Comparison of ENCODE assay signal across 20 cellular contexts in the genomic region with DNA sequence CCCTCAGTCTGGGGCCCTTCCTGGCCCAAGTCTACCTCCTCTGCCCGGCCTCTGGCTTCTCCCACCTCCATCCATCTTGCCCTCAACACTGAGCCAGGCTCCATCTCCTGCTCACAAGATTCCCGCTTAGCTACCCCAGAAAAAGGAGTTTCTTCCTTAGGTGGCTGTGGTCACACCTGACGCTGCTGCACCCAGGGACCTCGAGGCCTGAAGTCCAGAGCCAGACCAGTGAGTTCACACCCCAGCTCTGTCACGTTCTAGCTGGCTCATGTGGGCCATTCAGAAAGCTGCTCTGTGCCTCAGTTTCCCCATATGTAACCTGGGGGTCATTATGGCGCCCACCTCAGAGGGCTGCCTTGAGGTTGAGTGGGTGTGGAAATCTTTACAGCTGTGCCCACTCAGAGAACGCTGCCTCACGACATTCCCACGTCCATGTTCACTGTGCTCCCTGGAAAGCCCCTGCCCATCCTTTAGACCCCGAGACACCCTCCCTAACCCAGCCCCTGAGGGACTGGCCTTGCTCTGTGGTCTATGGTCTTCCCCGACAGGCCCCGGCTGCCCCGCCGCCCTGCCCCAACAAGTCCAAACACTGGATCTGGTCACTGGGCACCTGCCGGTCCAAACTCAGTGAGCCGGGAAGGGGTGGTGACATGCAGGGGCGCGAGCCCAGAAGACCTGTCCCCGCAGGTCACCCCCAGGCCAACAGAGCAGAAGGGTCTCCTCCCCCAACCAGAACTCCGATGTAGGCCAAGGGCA. TPM values are rescaled to one million over a fixed set of nuclear protein-coding genes. Genes with fewer than 3 reads are reported as not detected.
A peak's percentile ranks its signal among the peaks of the same experiment; 100 is the strongest.
DNase-seq lines count a peak whose midpoint lies in the region; ATAC-seq, FAIRE-seq and TF ChIP-seq lines count a peak whose summit lies in the region.
"Had no signal": no experiment of that assay in that cellular context is flagged by ENCODE, and none has a peak within 500 bp of the region (broad histone marks: within the 10 kb centered on the region; RNA-seq: fewer than 3 reads in every experiment).

No MANE protein-coding gene starts in this region.

- no peaks in the 10 kb centered on the region for H3K9me3 ChIP-seq in left ventricle myocardium inferior (replicated peaks)
- H3K9me3 ChIP-seq in esophagus squamous epithelium: no peaks in the 10 kb centered on the region
- H3K9me3 ChIP-seq in pancreas: no peaks in the 10 kb centered on the region
- H3K9me3 ChIP-seq in vagina: no peaks in the 10 kb centered on the region
- H3K9me3 ChIP-seq: thoracic aorta had no signal

- FAIRE-seq in pancreas (lab: Jason Lieb, UNC): no peak
- FAIRE-seq: G401.6 had no signal

- no peaks in the 10 kb centered on the region for H3K27me3 ChIP-seq in left ventricle myocardium inferior (ENCODE audit: low read depth)
- H3K27me3 ChIP-seq in esophagus squamous epithelium: no peaks in the 10 kb centered on the region
- H3K27me3 ChIP-seq in pancreas: no peaks in the 10 kb centered on the region
- no peaks in the 10 kb centered on the region for H3K27me3 ChIP-seq in vagina

- no peak overlapping the region for H3K4me3 ChIP-seq in left ventricle myocardium inferior
- no peak overlapping the region for H3K4me3 ChIP-seq in esophagus squamous epithelium
- H3K4me3 ChIP-seq in pancreas: no peak overlapping the region
- H3K4me3 ChIP-seq in vagina: no peak overlapping the region
- H3K4me3 ChIP-seq: thoracic aorta had no signal

- H3K4me1 ChIP-seq in left ventricle myocardium inferior (peaks cover 99% of the 10 kb centered on the region), esophagus squamous epithelium (peaks cover 78 to 100% (median 85%) of the 10 kb centered on the region in 3 donors), pancreas (peaks cover 17 to 63% (median 23%) of the 10 kb centered on the region in 3 donors), vagina (peaks cover 99% of the 10 kb centered on the region)

- H3K27ac ChIP-seq in left ventricle myocardium inferior (replicated peaks) (peak overlapping the region; percentile 95), esophagus squamous epithelium (peak overlapping the region; percentile 27 to 97 (median 96)), pancreas (peak overlapping the region; percentile 8 to 31 (median 28)), vagina (peak overlapping the region; percentile 90)

- ATAC-seq in Right ventricle myocardium inferior (no peak), pancreas (no peak), HG03175 (IDR thresholded peaks at IDR 0.05; ENCODE audit: unreplicated experiment) (no peak)
- ATAC-seq: activated CD8-positive, alpha-beta T cell treated with anti-CD3 and anti-CD28 coated beads for 36 hours; activated T-helper 17 cell treated with anti-CD3 and anti-CD28 coated beads, Interleukin-2, amount 50 U/mL, for 72 hours had no signal

- intact Hi-C loops in left ventricle myocardium inferior (cut with micrococcal nuclease) (no loop called here), Right ventricle myocardium inferior (cut with DNase I) (no loop called here), esophagus squamous epithelium (cut with DNase I) (no loop called here), pancreas (cut with DNase I) (no loop called here), vagina (cut with DNase I) (no loop called here)

- H3K36me3 ChIP-seq in left ventricle myocardium inferior (no peaks in the 10 kb centered on the region), esophagus squamous epithelium (peaks cover 0 to 16% (median 0%) of the 10 kb centered on the region in 3 donors), pancreas (no peaks in the 10 kb centered on the region), vagina (no peaks in the 10 kb centered on the region)
- H3K36me3 ChIP-seq: thoracic aorta had no signal

- WGBS in esophagus squamous epithelium, 2 donors: 59 to 75% methylated on average over 4 to 9 of the region's 20 CpGs
- whole genome bisulfite sequencing in pancreas, 2 donors: 83 to 84% methylated on average over 20 of the region's 20 CpGs

- no peak for TF ChIP-seq POLR2A in esophagus squamous epithelium (IDR thresholded peaks at IDR 0.05)
- TF ChIP-seq POLR2A in vagina (IDR thresholded peaks at IDR 0.05): no peak

- no peak for DNase-seq in left ventricle myocardium inferior
- no peak for DNase-seq in Right ventricle myocardium inferior (ENCODE audit: missing footprints)
- DNase-seq in esophagus squamous epithelium (lab: John Stamatoyannopoulos, UW): no peak
- no peak for DNase-seq in pancreas
- no peak for DNase-seq in vagina (ENCODE audit: extremely low spot score in 2 of 2)
- DNase-seq in C1 segment of cervical spinal cord (lab: John Stamatoyannopoulos, UW): no peak
- no peak for DNase-seq in kidney glomerular epithelial cell (lab: John Stamatoyannopoulos, UW)
- DNase-seq: activated CD8-positive, alpha-beta T cell treated with anti-CD3 and anti-CD28 coated beads for 36 hours; amygdala; COR-L47; cortex of kidney; erythroblast; H7; NCI-H2171 treated with DMSO at 0.1 percent for 48 hours; NCI-H82; stimulated activated CD4-positive, alpha-beta T cell treated with anti-CD3 and anti-CD28 coated beads, Interleukin-1b, Interleukin-23, amount 100 ng/mL, for 48 hours had no signal

- TF ChIP-seq CTCF in left ventricle myocardium inferior (IDR thresholded peaks at IDR 0.05; ENCODE audit: borderline replicate concordance): no peak
- TF ChIP-seq CTCF in esophagus squamous epithelium (IDR thresholded peaks at IDR 0.05): no peak
- TF ChIP-seq CTCF in pancreas (IDR thresholded peaks at IDR 0.05): no peak
- no peak for TF ChIP-seq CTCF in vagina (IDR thresholded peaks at IDR 0.05)

RNA-seq across cellular contexts. Expression of a gene that starts 9.8 kb away (rescaled TPM):
- total RNA-seq in left ventricle myocardium inferior: 50.2 TPM
- total RNA-seq in Right ventricle myocardium inferior: 70.6 TPM
- 100 to 1,000 TPM in 3 of 4 donors, 10 to 100 TPM in 1; 80.9 to 231 (median 129) TPM for total RNA-seq in esophagus squamous epithelium
- total RNA-seq in pancreas: 100 to 1,000 TPM in 5 of 6 donors, 10 to 100 TPM in 1; 89.3 to 168 (median 113) TPM
- 100 to 1,000 TPM; 191 to 216 TPM for polyA plus RNA-seq in pancreas
- total RNA-seq in vagina: 180 TPM

RNA-seq across cellular contexts. Expression of a gene that starts 27.5 kb away (rescaled TPM):
- total RNA-seq in left ventricle myocardium inferior (7.8 TPM), Right ventricle myocardium inferior (10.0 TPM), esophagus squamous epithelium (1 to 10 TPM; 2.4 to 5.7 (median 3.5) TPM), pancreas (1 to 10 TPM; 1.3 to 3.7 (median 2.3) TPM), vagina (7.4 TPM)
- polyA plus RNA-seq in pancreas: 10 to 100 TPM; 13.2 to 22.2 TPM

RNA-seq across cellular contexts. Expression of a gene that starts 29.1 kb away (rescaled TPM):
- total RNA-seq in left ventricle myocardium inferior: 1.2 TPM
- total RNA-seq in Right ventricle myocardium inferior: 1.7 TPM
- 1 to 10 TPM in 3 of 4 donors, under 1 TPM in 1; 0.88 to 3.6 (median 2.9) TPM for total RNA-seq in esophagus squamous epithelium
- total RNA-seq in pancreas: 1 to 10 TPM; 4.3 to 9.5 (median 5.4) TPM
- 10 to 100 TPM; 20.9 to 25.3 TPM for polyA plus RNA-seq in pancreas
- 2.7 TPM for total RNA-seq in vagina

RNA-seq across cellular contexts. Expression of a gene that starts 36.2 kb away (rescaled TPM):
- total RNA-seq in left ventricle myocardium inferior (17.2 TPM), Right ventricle myocardium inferior (18.2 TPM), esophagus squamous epithelium (1 to 10 TPM in 3 of 4 donors, under 1 TPM in 1; 0.19 to 6.9 (median 2.3) TPM), pancreas (1 to 10 TPM in 5 of 6 donors, under 1 TPM in 1; 0.88 to 3.8 (median 1.6) TPM), vagina (15.0 TPM)
- polyA plus RNA-seq in pancreas: 10 to 100 TPM in 1 of 2 donors, 1 to 10 TPM in 1; 6.9 to 19.2 TPM

RNA-seq across cellular contexts. Expression of a gene that starts 45.4 kb away (rescaled TPM):
- 38.6 TPM for total RNA-seq in left ventricle myocardium inferior
- total RNA-seq in Right ventricle myocardium inferior: 42.4 TPM
- total RNA-seq in esophagus squamous epithelium: 10 to 100 TPM; 35.6 to 50.8 (median 45.6) TPM
- total RNA-seq in pancreas: 10 to 100 TPM; 21.1 to 28.7 (median 24.6) TPM
- polyA plus RNA-seq in pancreas: 10 to 100 TPM; 60.1 to 70.4 TPM
- total RNA-seq in vagina: 49.1 TPM

Comparison
In these comparisons a context has a peak if more than half of its experiments do, and no peak if none do; other contexts are left out.
1. H3K27ac ChIP-seq: peak in every context shown above with its lines; median percentile 96 in esophagus squamous epithelium; 95 in left ventricle myocardium inferior; 90 in vagina; 28 in pancreas.